18 cellular contexts compared by ENCODE assay signal in genomic region chr6:65706436-65706835, GRCh38. TPM values are rescaled to one million over a fixed set of nuclear protein-coding genes. Genes with fewer than 3 reads are reported as not detected.
DNase-seq lines count a peak whose midpoint lies in the region; ATAC-seq and TF ChIP-seq lines count a peak whose summit lies in the region.
"Had no signal": no experiment of that assay in that cellular context is flagged by ENCODE, and none has a peak within 500 bp of the region (broad histone marks: within the 10 kb centered on the region; RNA-seq: fewer than 3 reads in every experiment).

No MANE protein-coding gene starts in this region.

- H3K27ac ChIP-seq in breast epithelium (no peak overlapping the region), hepatocyte (no peak overlapping the region)
- H3K27ac ChIP-seq: BLaER1, KMS-11 had no signal

- H3K9me2 ChIP-seq in hepatocyte (replicated peaks; ENCODE audit: insufficient read depth) = no peaks in the 10 kb centered on the region
- H3K9me2 ChIP-seq: SK-N-SH had no signal

- no peaks in the 10 kb centered on the region for H3K27me3 ChIP-seq in breast epithelium
- no peaks in the 10 kb centered on the region for H3K27me3 ChIP-seq in hepatocyte
- H3K27me3 ChIP-seq: BLaER1 had no signal

- no peak overlapping the region for H3K4me3 Mint-ChIP-seq in MCF 10A (ENCODE audit: unreplicated experiment)
- no peak overlapping the region for H3K4me3 Mint-ChIP-seq in activated CD4-positive, alpha-beta T cell treated with anti-CD3 and anti-CD28 coated beads, Interleukin-2, amount 10 ng/mL, durations not matched to agents 7 days and 5 days
- H3K4me3 Mint-ChIP-seq: CD4-positive, alpha-beta T cell had no signal

- H3K9me3 ChIP-seq in breast epithelium = no peaks in the 10 kb centered on the region
- H3K9me3 ChIP-seq in hepatocyte (ENCODE audit: low read depth) = no peaks in the 10 kb centered on the region
- H3K9me3 ChIP-seq: BLaER1, SK-N-SH had no signal

- intact Hi-C loops in MCF 10A (cut with micrococcal nuclease) = no loop called here
- intact Hi-C loops in breast epithelium (cut with DNase I; ENCODE audit: low total_unique reads) = no loop called here

- no peak for TF ChIP-seq CTCF in MCF 10A (IDR thresholded peaks at IDR 0.05; ENCODE audit: unreplicated experiment)
- TF ChIP-seq CTCF in breast epithelium (IDR thresholded peaks at IDR 0.05) = no peak
- no peak for TF ChIP-seq CTCF in hepatocyte (IDR thresholded peaks at IDR 0.05; ENCODE audit: poor library complexity)

- no peak for TF ChIP-seq POLR2A in breast epithelium (IDR thresholded peaks at IDR 0.05)

- no peaks in the 10 kb centered on the region for H3K36me3 Mint-ChIP-seq in MCF 10A (ENCODE audit: insufficient read depth, unreplicated experiment)
- no peaks in the 10 kb centered on the region for H3K36me3 Mint-ChIP-seq in activated CD4-positive, alpha-beta T cell treated with anti-CD3 and anti-CD28 coated beads, Interleukin-2, amount 10 ng/mL, durations not matched to agents 7 days and 5 days (ENCODE audit: low read depth)

- H3K4me1 ChIP-seq in breast epithelium (no peaks in the 10 kb centered on the region), hepatocyte (ENCODE audit: insufficient read depth) (peaks cover 6% of the 10 kb centered on the region)
- H3K4me1 ChIP-seq: BLaER1 had no signal

- H3K4me3 ChIP-seq in breast epithelium (no peak overlapping the region), hepatocyte (no peak overlapping the region)
- H3K4me3 ChIP-seq: BLaER1 had no signal

- H3K4me2 ChIP-seq in hepatocyte = peak overlapping the region; percentile 9
- H3K4me2 ChIP-seq: BLaER1, KMS-11, SK-N-SH had no signal

- 41% methylated on average over 3 of the region's 3 CpGs for WGBS in hepatocyte (ENCODE audit: low lambda C conversion rate, missing lambda C conversion rate)

- ATAC-seq in HG03571 (IDR thresholded peaks at IDR 0.05; ENCODE audit: unreplicated experiment) = no peak
- ATAC-seq: HCT116 had no signal

- no peak for DNase-seq in MCF 10A (ENCODE audit: unreplicated experiment)
- no peak for DNase-seq in breast epithelium (ENCODE audit: low spot score in 2 of 2)
- peak; percentile 72 for DNase-seq in NCI-H69 (lab: John Stamatoyannopoulos, UW)
- no peak for DNase-seq in hepatocyte (ENCODE audit: low spot score)
- DNase-seq in activated CD4-positive, alpha-beta T cell treated with anti-CD3 and anti-CD28 coated beads, Interleukin-2, amount 10 ng/mL, durations not matched to agents 7 days and 5 days = no peak
- no peak for DNase-seq in activated naive CD4-positive, alpha-beta T cell treated with Interleukin-2 at 50 U/mL for 16 hours
- DNase-seq: ACHN; CD4-positive, alpha-beta T cell; EL; GF-D8; IMR-90; NK-92 treated with Interleukin-12 subunit alpha and Interleukin-12 subunit beta, amount 100 ng/mL, for 24 hours; SIG-M5 had no signal

- H3K27me3 Mint-ChIP-seq in MCF 10A (ENCODE audit: insufficient read depth, unreplicated experiment) = no peaks in the 10 kb centered on the region
- no peaks in the 10 kb centered on the region for H3K27me3 Mint-ChIP-seq in activated CD4-positive, alpha-beta T cell treated with anti-CD3 and anti-CD28 coated beads, Interleukin-2, amount 10 ng/mL, durations not matched to agents 7 days and 5 days
- H3K27me3 Mint-ChIP-seq: CD4-positive, alpha-beta T cell had no signal

- no peaks in the 10 kb centered on the region for H4K20me1 ChIP-seq in hepatocyte (ENCODE audit: insufficient read depth, poor library complexity, severe bottlenecking)
- H4K20me1 ChIP-seq: BLaER1 had no signal

- no peaks in the 10 kb centered on the region for H3K79me2 ChIP-seq in hepatocyte

- H3K27ac Mint-ChIP-seq in MCF 10A (ENCODE audit: low read depth, unreplicated experiment) = no peak overlapping the region
- H3K27ac Mint-ChIP-seq in activated CD4-positive, alpha-beta T cell treated with anti-CD3 and anti-CD28 coated beads, Interleukin-2, amount 10 ng/mL, durations not matched to agents 7 days and 5 days = no peak overlapping the region
- H3K27ac Mint-ChIP-seq: CD4-positive, alpha-beta T cell had no signal

- H3K9me3 Mint-ChIP-seq in MCF 10A (ENCODE audit: unreplicated experiment) = no peaks in the 10 kb centered on the region
- H3K9me3 Mint-ChIP-seq in activated CD4-positive, alpha-beta T cell treated with anti-CD3 and anti-CD28 coated beads, Interleukin-2, amount 10 ng/mL, durations not matched to agents 7 days and 5 days = peaks cover 3% of the 10 kb centered on the region

- no peak overlapping the region for H2AFZ ChIP-seq in hepatocyte

- POLR2A ChIA-PET in MCF 10A (lab: Yijun Ruan, JAX) = no interaction called here
- POLR2A ChIA-PET in activated CD4-positive, alpha-beta T cell treated with anti-CD3 and anti-CD28 coated beads, Interleukin-2, amount 10 ng/mL, durations not matched to agents 7 days and 5 days (lab: Charles Lee) = no interaction called here

- TSS peak; percentile 81 for BruUV-seq in MCF 10A (replicated peaks; lab: Mats Ljungman, UMichigan)

- CTCF ChIA-PET in MCF 10A (lab: Yijun Ruan, JAX) = interaction anchor here (1.1 kb wide), 1 partner anchor 33 kb away, joined by 3 read pairs; no protein-coding TSS in a partner anchor
- CTCF ChIA-PET in activated CD4-positive, alpha-beta T cell treated with anti-CD3 and anti-CD28 coated beads, Interleukin-2, amount 10 ng/mL, durations not matched to agents 7 days and 5 days (lab: Charles Lee) = interaction anchor here (0.6 kb wide), 1 partner anchor 226 kb away, joined by 3 read pairs; no protein-coding TSS in a partner anchor

- H3K4me1 Mint-ChIP-seq in MCF 10A (ENCODE audit: insufficient read depth, unreplicated experiment) = no peaks in the 10 kb centered on the region
- no peaks in the 10 kb centered on the region for H3K4me1 Mint-ChIP-seq in activated CD4-positive, alpha-beta T cell treated with anti-CD3 and anti-CD28 coated beads, Interleukin-2, amount 10 ng/mL, durations not matched to agents 7 days and 5 days

- H3K36me3 ChIP-seq in breast epithelium (no peaks in the 10 kb centered on the region), hepatocyte (replicated peaks; ENCODE audit: insufficient read depth, low read depth) (no peaks in the 10 kb centered on the region)
- H3K36me3 ChIP-seq: BLaER1 had no signal

RNA-seq across cellular contexts. Expression of gene EYS, which starts 0.6 kb away (rescaled TPM):
- total RNA-seq in MCF 10A (2022) = 1.5 and 1.6 TPM in 2 replicates
- total RNA-seq in breast epithelium = 1 to 10 TPM in 2 of 3 donors, not detected in 1; 1.3 to 2.9 TPM
- 0.57 and 1.4 TPM in 2 replicates for total RNA-seq in hepatocyte
- 0.68 and 0.80 TPM in 2 replicates for polyA plus RNA-seq in hepatocyte
- not detected for total RNA-seq in activated CD4-positive, alpha-beta T cell treated with anti-CD3 and anti-CD28 coated beads, Interleukin-2, amount 10 ng/mL, durations not matched to agents 7 days and 5 days
- total RNA-seq: CD4-positive, alpha-beta T cell had no signal
- polyA plus RNA-seq: IMR-90 had no signal
